ENCODE assay signal across 25 cellular contexts in genomic region chr9:92350740-92351133, GRCh38. TPM values are rescaled to one million over a fixed set of nuclear protein-coding genes. Genes with fewer than 3 reads are reported as not detected.
DNase-seq lines count a peak whose midpoint lies in the region; ATAC-seq and TF ChIP-seq lines count a peak whose summit lies in the region.
"Had no signal": no experiment of that assay in that cellular context is flagged by ENCODE, and none has a peak within 500 bp of the region (broad histone marks: within the 10 kb centered on the region; RNA-seq: fewer than 3 reads in every experiment).

No MANE protein-coding gene starts in this region.

- H3K4me1 Mint-ChIP-seq in chondrocyte (ENCODE audit: low read depth) (peaks cover 64% of the 10 kb centered on the region), immature natural killer cell (peaks cover 27 to 34% of the 10 kb centered on the region in 2 donors)
- H3K4me1 Mint-ChIP-seq: WTC11 had no signal

- H3K9me3 Mint-ChIP-seq in chondrocyte (ENCODE audit: low read depth) (peaks cover 23% of the 10 kb centered on the region), immature natural killer cell (peaks cover 0 to 11% (median 3%) of the 10 kb centered on the region in 6 donors)

- H3K27ac ChIP-seq in A673 (ENCODE audit: low read depth, low read length, poor library complexity, severe bottlenecking) (peak overlapping the region; percentile 8), skeletal muscle tissue (ENCODE audit: low read depth, low read length) (peak overlapping the region; percentile 46)
- H3K27ac ChIP-seq: HL-60, SJCRH30 had no signal

- intact Hi-C loops in A673 (cut with micrococcal nuclease; ENCODE audit: unreplicated experiment) = no loop called here

- H3K36me3 Mint-ChIP-seq in chondrocyte (ENCODE audit: low read depth) (peaks cover 28% of the 10 kb centered on the region), immature natural killer cell (peaks cover 3 to 10% (median 8%) of the 10 kb centered on the region in 3 donors)

- H3K27ac Mint-ChIP-seq in chondrocyte (ENCODE audit: unreplicated experiment) (peak overlapping the region; percentile 89), immature natural killer cell (peak overlapping the region; percentile 45 to 86 (median 56))
- H3K27ac Mint-ChIP-seq: activated CD8-positive, alpha-beta T cell treated with anti-CD3 and anti-CD28 coated beads, Interleukin-2, amount 10 ng/mL, durations not matched to agents 7 days and 5 days; activated naive CD4-positive, alpha-beta T cell treated with anti-CD3 and anti-CD28 coated beads, Interleukin-2, amount 10 ng/mL, durations not matched to agents 7 days and 5 days; T-helper 2 cell treated with Interferon-gamma antibody and Interleukin-4, amounts not matched to agents 5 μg/mL and 100 μg/mL, for 36 hours; WTC11 had no signal

- TF ChIP-seq CTCF in A673 (conservative IDR thresholded peaks at IDR 0.05; ENCODE audit: low read depth, low read length) (no peak), chondrocyte (IDR thresholded peaks at IDR 0.05) (no peak)

- H3K4me3 ChIP-seq in A673 (ENCODE audit: low read depth, low read length, poor library complexity, severe bottlenecking) = no peak overlapping the region
- no peak overlapping the region for H3K4me3 ChIP-seq in skeletal muscle tissue (ENCODE audit: low read length in 3 of 3)
- H3K4me3 ChIP-seq: GM12878, SJCRH30 had no signal

- no TSS peak for BruUV-seq in A673 (replicated peaks; lab: Mats Ljungman, UMichigan)

- H3K36me3 ChIP-seq in A673 (ENCODE audit: insufficient read depth, low read length, poor library complexity, severe bottlenecking) (peaks cover 5% of the 10 kb centered on the region), skeletal muscle tissue (ENCODE audit: control insufficient read depth in 3 of 3, insufficient read depth in 3 of 3, low read length in 3 of 3) (peaks cover 0 to 2% (median 0%) of the 10 kb centered on the region in 3 donors)

- H3K27me3 ChIP-seq in A673 (replicated peaks; ENCODE audit: insufficient read depth, low read depth, low read length, poor library complexity) = no peaks in the 10 kb centered on the region
- H3K27me3 ChIP-seq in skeletal muscle tissue (ENCODE audit: control insufficient read depth in 3 of 3, insufficient read depth in 3 of 3, low read length in 3 of 3) = no peaks in the 10 kb centered on the region
- H3K27me3 ChIP-seq: SJCRH30 had no signal

- POLR2A ChIA-PET in A673 (lab: Charles Lee; ENCODE audit: low non-redundant PET) = no interaction called here

- CTCF ChIA-PET in A673 (lab: Charles Lee) = no interaction called here

- H3K27me3 Mint-ChIP-seq in chondrocyte (ENCODE audit: low read depth) (no peaks in the 10 kb centered on the region), immature natural killer cell (ENCODE audit: low read depth in 3 of 3) (no peaks in the 10 kb centered on the region)
- H3K27me3 Mint-ChIP-seq: activated naive CD4-positive, alpha-beta T cell treated with anti-CD3 and anti-CD28 coated beads, Interleukin-2, amount 10 ng/mL, durations not matched to agents 7 days and 5 days had no signal

- no peaks in the 10 kb centered on the region for H3K9me3 ChIP-seq in A673 (ENCODE audit: low read depth, low read length, poor library complexity, severe bottlenecking)
- no peaks in the 10 kb centered on the region for H3K9me3 ChIP-seq in skeletal muscle tissue (ENCODE audit: control insufficient read depth in 3 of 3, low read length in 3 of 3)

- no peak for ATAC-seq in HG02970 (IDR thresholded peaks at IDR 0.05; ENCODE audit: low FRiP score, unreplicated experiment)
- ATAC-seq: activated CD8-positive, alpha-beta T cell treated with anti-CD3 and anti-CD28 coated beads, Interleukin-2, amount 10 ng/mL, durations not matched to agents 7 days and 5 days; activated T-cell treated with anti-CD3 and anti-CD28 coated beads, Interleukin-2, amount 50 U/mL, for 4 hours; GM12878; WTC11 had no signal

- no peak overlapping the region for H3K4me3 Mint-ChIP-seq in chondrocyte (ENCODE audit: unreplicated experiment)
- peak overlapping the region in 1 of 5 donors; percentile 7 for H3K4me3 Mint-ChIP-seq in immature natural killer cell
- H3K4me3 Mint-ChIP-seq: activated CD8-positive, alpha-beta T cell treated with anti-CD3 and anti-CD28 coated beads, Interleukin-2, amount 10 ng/mL, durations not matched to agents 7 days and 5 days; activated naive CD4-positive, alpha-beta T cell treated with anti-CD3 and anti-CD28 coated beads, Interleukin-2, amount 10 ng/mL, durations not matched to agents 7 days and 5 days; activated T-cell treated with anti-CD3 and anti-CD28 coated beads, Interleukin-2, amount 50 U/mL, for 4 hours; T-helper 2 cell treated with Interferon-gamma antibody and Interleukin-4, amounts not matched to agents 5 μg/mL and 100 μg/mL, for 36 hours; WTC11 had no signal

- H3K4me1 ChIP-seq in A673 (ENCODE audit: insufficient read depth, low read length, poor library complexity, severe bottlenecking) (peaks cover 14% of the 10 kb centered on the region), skeletal muscle tissue (ENCODE audit: control insufficient read depth in 3 of 3, insufficient read depth in 3 of 3, low read length in 3 of 3) (peaks cover 0 to 7% (median 0%) of the 10 kb centered on the region in 3 donors)
- H3K4me1 ChIP-seq: SJCRH30 had no signal

- no peak for DNase-seq in A673 (ENCODE audit: low spot score)
- no peak for DNase-seq in chondrocyte (ENCODE audit: low spot score)
- no peak for DNase-seq in immature natural killer cell
- DNase-seq in SHP77 treated with DMSO at 0.1 percent for 48 hours (lab: John Stamatoyannopoulos, UW) = no peak
- DNase-seq in cerebellum (ENCODE audit: low spot score) = no peak
- DNase-seq in cerebellar nuclear complex (lab: John Stamatoyannopoulos, UW) = no peak
- DNase-seq: activated CD8-positive, alpha-beta T cell treated with anti-CD3 and anti-CD28 coated beads, Interleukin-2, amount 10 ng/mL, durations not matched to agents 7 days and 5 days; activated naive CD4-positive, alpha-beta T cell treated with anti-CD3 and anti-CD28 coated beads, Interleukin-2, amount 10 ng/mL, durations not matched to agents 7 days and 5 days; activated T-cell treated with anti-CD3 and anti-CD28 coated beads, Interleukin-2, amount 50 U/mL, for 4 hours; DMS53; H7; NCI-H1436; NCI-H2171 treated with DMSO at 0.1 percent for 48 hours; occipital lobe; SJCRH30; stimulated activated CD4-positive, alpha-beta T cell treated with anti-CD3 and anti-CD28 coated beads, Interleukin-2, amount 100 ng/mL, for 48 hours had no signal

- H3K9ac ChIP-seq in skeletal muscle tissue (ENCODE audit: low read depth in 1 of 3, low read length in 3 of 3) = no peak overlapping the region

RNA-seq across cellular contexts. Expression of gene CENPP, which starts 25.0 kb away (rescaled TPM):
- total RNA-seq in A673 (2021) (15.6 and 17.4 TPM in 2 replicates), chondrocyte (7.7 to 19.7 TPM (median 9.2 TPM) in 3 replicates), skeletal muscle tissue (15.7 TPM), cerebellum (7.0 TPM)
- 1 to 10 TPM; 4.5 to 9.7 (median 4.7) TPM for polyA plus RNA-seq in immature natural killer cell

RNA-seq across cellular contexts. Expression of gene NOL8, which starts 25.6 kb away (rescaled TPM):
- total RNA-seq in A673 (2021) (53.4 and 59.7 TPM in 2 replicates), chondrocyte (28.3 to 39.7 TPM (median 30.5 TPM) in 3 replicates), skeletal muscle tissue (15.7 TPM), cerebellum (22.7 TPM)
- polyA plus RNA-seq in immature natural killer cell = 10 to 100 TPM in 2 of 3 donors, 1 to 10 TPM in 1; 7.7 to 26.3 (median 10.5) TPM

RNA-seq across cellular contexts. Expression of gene OGN, which starts 53.6 kb away (rescaled TPM):
- total RNA-seq in A673 (2021) = 0.44 and 0.95 TPM in 2 replicates
- total RNA-seq in chondrocyte = 27.4 to 72.6 TPM (median 30.3 TPM) in 3 replicates
- under 1 TPM in 1 of 3 donors, not detected in 2; 0.13 TPM for polyA plus RNA-seq in immature natural killer cell
- 153 TPM for total RNA-seq in skeletal muscle tissue
- 45.2 TPM for total RNA-seq in cerebellum
- total RNA-seq: activated CD8-positive, alpha-beta T cell treated with anti-CD3 and anti-CD28 coated beads, Interleukin-2, amount 10 ng/mL, durations not matched to agents 7 days and 5 days; activated T-cell treated with anti-CD3 and anti-CD28 coated beads, Interleukin-2, amount 50 U/mL, for 4 hours; endothelial cell of umbilical vein; H7; MCF 10A; OCI-LY7; SJCRH30; WTC11 had no signal
- polyA plus RNA-seq: endothelial cell of umbilical vein had no signal

RNA-seq across cellular contexts. Expression of gene IARS1, which starts 57.2 kb away (rescaled TPM):
- total RNA-seq in A673 (2021) = 273 and 315 TPM in 2 replicates
- 176 to 249 TPM (median 237 TPM) in 3 replicates for total RNA-seq in chondrocyte
- 10 to 100 TPM; 34.3 to 69.5 (median 52.9) TPM for polyA plus RNA-seq in immature natural killer cell
- 125 TPM for total RNA-seq in skeletal muscle tissue
- 135 TPM for total RNA-seq in cerebellum

Comparison
In these comparisons a context has a peak if more than half of its experiments do, and no peak if none do; other contexts are left out.
1. RNA of gene OGN, which starts 53.6 kb away (total RNA-seq): 153 TPM in skeletal muscle tissue (single experiment), 45.2 TPM in cerebellum (single experiment) and 27.4 to 72.6 TPM in chondrocyte; 0.44 to 0.95 TPM in A673; every median in the first group is over 10 times any median in the second.